23 cellular contexts compared by ENCODE assay signal in the genomic region with DNA sequence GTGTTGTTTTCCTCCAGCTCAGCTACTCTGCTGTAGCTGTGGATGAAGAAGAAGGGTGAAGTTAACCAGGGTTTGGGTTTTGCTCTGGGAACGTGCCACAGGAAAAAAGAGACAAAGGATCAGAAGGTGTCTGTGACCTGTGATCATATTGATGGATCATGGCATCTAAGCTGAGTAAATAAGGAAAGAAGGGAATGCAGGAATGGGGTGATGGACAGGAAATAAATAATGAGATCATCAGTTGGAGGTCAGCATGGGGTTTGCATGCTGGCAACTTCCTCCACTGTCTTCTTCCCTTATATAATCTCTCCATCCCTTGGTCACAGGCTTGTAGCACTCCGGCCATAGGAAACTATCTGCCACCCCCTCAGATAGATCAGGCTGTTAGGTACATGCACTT.
"Had no signal": no experiment of that assay in that cellular context is flagged by ENCODE, and none has a peak within 500 bp of the region (broad histone marks: within the 10 kb centered on the region; RNA-seq: fewer than 3 reads in every experiment).

No MANE protein-coding gene starts in this region.

- H3K27me3 ChIP-seq: neural progenitor cell, right atrium auricular region, stomach, testis, tibial artery had no signal

- DNase-seq: effector memory CD4-positive, alpha-beta T cell; hypothalamus; immature natural killer cell; islet precursor cell; kidney glomerular epithelial cell; left ventricle myocardium superior; lower lobe of right lung; stimulated activated CD4-positive, alpha-beta T cell treated with anti-CD3 and anti-CD28 coated beads, Interleukin-12 subunit alpha, Interleukin-12 subunit beta, amount 100 ng/mL, for 4 hours; stimulated activated CD4-positive, alpha-beta T cell treated with anti-CD3 and anti-CD28 coated beads, Interleukin-1b, Interleukin-23, amount 100 ng/mL, for 48 hours; stimulated activated CD4-positive, alpha-beta T cell treated with anti-CD3 and anti-CD28 coated beads, Interleukin-4, amount 100 ng/mL, for 1 hour; stimulated activated naive CD4-positive, alpha-beta T cell treated with Interleukin-2 at 50 U/mL for 16 hours; stomach; testis; tibial artery had no signal

- H3K4me3 Mint-ChIP-seq: immature natural killer cell; memory B cell; natural killer cell treated with Interleukin-12 subunit alpha and Interleukin-12 subunit beta and Interleukin-15 and Interleukin-18, amount 100 ng/mL, for 72 hours; neural progenitor cell; stimulated activated effector memory CD8-positive, alpha-beta T cell treated with anti-CD3 and anti-CD28 coated beads, Interleukin-12 subunit alpha, Interleukin-12 subunit beta, amount 100 ng/mL, for 72 hours; type B pancreatic cell had no signal

- H3K27ac ChIP-seq: lower lobe of right lung, neural progenitor cell, prostate gland, right atrium auricular region, stomach, testis, tibial artery had no signal

- H3K4me3 ChIP-seq: lower lobe of right lung, neural progenitor cell, prostate gland, right atrium auricular region, smooth muscle cell, stomach, testis, tibial artery had no signal

- H3K27me3 Mint-ChIP-seq: memory B cell had no signal

- ATAC-seq: left ventricle myocardium superior; lower lobe of right lung; natural killer cell treated with Interleukin-12 subunit alpha and Interleukin-12 subunit beta and Interleukin-15 and Interleukin-18, amount 100 ng/mL, for 72 hours; sciatic nerve; stimulated activated effector memory CD8-positive, alpha-beta T cell treated with anti-CD3 and anti-CD28 coated beads, Interleukin-12 subunit alpha, Interleukin-12 subunit beta, amount 100 ng/mL, for 72 hours had no signal

- H3K9me3 Mint-ChIP-seq: memory B cell; neural progenitor cell; stimulated activated effector memory CD8-positive, alpha-beta T cell treated with anti-CD3 and anti-CD28 coated beads, Interleukin-12 subunit alpha, Interleukin-12 subunit beta, amount 100 ng/mL, for 72 hours had no signal

- H3K27ac Mint-ChIP-seq: immature natural killer cell; memory B cell; natural killer cell treated with Interleukin-12 subunit alpha and Interleukin-12 subunit beta and Interleukin-15 and Interleukin-18, amount 100 ng/mL, for 72 hours; neural progenitor cell; stimulated activated effector memory CD8-positive, alpha-beta T cell treated with anti-CD3 and anti-CD28 coated beads, Interleukin-12 subunit alpha, Interleukin-12 subunit beta, amount 100 ng/mL, for 72 hours; type B pancreatic cell had no signal

- H3K4me1 ChIP-seq: lower lobe of right lung, neural progenitor cell, prostate gland, right atrium auricular region, stomach, testis, tibial artery had no signal

- H3K9me3 ChIP-seq: lower lobe of right lung, prostate gland, right atrium auricular region, stomach, testis, tibial artery had no signal

- H3K4me1 Mint-ChIP-seq: immature natural killer cell; memory B cell; neural progenitor cell; stimulated activated effector memory CD8-positive, alpha-beta T cell treated with anti-CD3 and anti-CD28 coated beads, Interleukin-12 subunit alpha, Interleukin-12 subunit beta, amount 100 ng/mL, for 72 hours had no signal

- H3K36me3 Mint-ChIP-seq: immature natural killer cell; memory B cell; natural killer cell treated with Interleukin-12 subunit alpha and Interleukin-12 subunit beta and Interleukin-15 and Interleukin-18, amount 100 ng/mL, for 72 hours; neural progenitor cell; stimulated activated effector memory CD8-positive, alpha-beta T cell treated with anti-CD3 and anti-CD28 coated beads, Interleukin-12 subunit alpha, Interleukin-12 subunit beta, amount 100 ng/mL, for 72 hours; type B pancreatic cell had no signal

- H3K36me3 ChIP-seq: lower lobe of right lung, neural progenitor cell, prostate gland, right atrium auricular region, stomach had no signal
